Comparison of ENCODE assay signal across 26 cellular contexts in genomic region chr6:16223362-16223761, GRCh38. TPM values are rescaled to one million over a fixed set of nuclear protein-coding genes. Genes with fewer than 3 reads are reported as not detected.
DNase-seq lines count a peak whose midpoint lies in the region; ATAC-seq and TF ChIP-seq lines count a peak whose summit lies in the region.
"Had no signal": no experiment of that assay in that cellular context is flagged by ENCODE, and none has a peak within 500 bp of the region (broad histone marks: within the 10 kb centered on the region; RNA-seq: fewer than 3 reads in every experiment).

No MANE protein-coding gene starts in this region.

- H3K27ac Mint-ChIP-seq in chondrocyte (ENCODE audit: unreplicated experiment) (peak overlapping the region; percentile 91), endodermal cell (no peak overlapping the region), glutamatergic neuron (ENCODE audit: unreplicated experiment) (no peak overlapping the region)
- H3K27ac Mint-ChIP-seq: CD14-positive monocyte; CD4-positive, alpha-beta memory T cell; CD4-positive, CD25-positive, alpha-beta regulatory T cell; CD8-positive, alpha-beta memory T cell had no signal

- H3K4me3 ChIP-seq in endodermal cell (ENCODE audit: low read length): no peak overlapping the region
- H3K4me3 ChIP-seq: BLaER1, GM12878 had no signal

- H3K9me3 ChIP-seq in endodermal cell (ENCODE audit: control insufficient read depth, low read length): peaks cover 4% of the 10 kb centered on the region
- H3K9me3 ChIP-seq: BE2C had no signal

- H3K4me3 Mint-ChIP-seq in chondrocyte (ENCODE audit: unreplicated experiment) (no peak overlapping the region), endodermal cell (no peak overlapping the region), glutamatergic neuron (ENCODE audit: unreplicated experiment) (no peak overlapping the region)
- H3K4me3 Mint-ChIP-seq: CD4-positive, CD25-positive, alpha-beta regulatory T cell had no signal

- H3K9me3 Mint-ChIP-seq in chondrocyte (ENCODE audit: low read depth) (no peaks in the 10 kb centered on the region), endodermal cell (peaks cover 13% of the 10 kb centered on the region), glutamatergic neuron (ENCODE audit: unreplicated experiment) (peaks cover 11% of the 10 kb centered on the region)
- H3K9me3 Mint-ChIP-seq: CD4-positive, alpha-beta memory T cell had no signal

- no peak for ATAC-seq in GM18867 (IDR thresholded peaks at IDR 0.05; ENCODE audit: unreplicated experiment)

- intact Hi-C loops in posterior vena cava (cut with DNase I): no loop called here

- H3K9ac ChIP-seq in endodermal cell (ENCODE audit: extremely low read depth, low read length, poor library complexity, severe bottlenecking): no peak overlapping the region
- H3K9ac ChIP-seq: BLaER1 had no signal

- TF ChIP-seq CTCF in chondrocyte (IDR thresholded peaks at IDR 0.05) (no peak), endodermal cell (conservative IDR thresholded peaks at IDR 0.05) (no peak), glutamatergic neuron (IDR thresholded peaks at IDR 0.05; ENCODE audit: partially characterized antibody, unreplicated experiment) (no peak)

- 92 to 93% methylated on average over 6 to 7 of the region's 7 CpGs for WGBS in endodermal cell (ENCODE audit: insufficient coverage in 1 of 2, insufficient read length in 1 of 2), 2 experiments

- no peak overlapping the region for H3K27ac ChIP-seq in endodermal cell (ENCODE audit: low read depth, low read length)
- H3K27ac ChIP-seq: BLaER1 had no signal

- DNase-seq in chondrocyte (ENCODE audit: low spot score) (no peak), endodermal cell (peak; percentile 37), posterior vena cava (ENCODE audit: low spot score) (peak; percentile 20), glutamatergic neuron (no peak), SW 1271 (lab: John Stamatoyannopoulos, UW) (no peak)
- no peak for DNase-seq in activated CD4-positive, alpha-beta T cell treated with anti-CD3 and anti-CD28 coated beads for 4 hours
- DNase-seq: 8988T; ACHN; BE2C; C1 segment of cervical spinal cord; CD4-positive, alpha-beta memory T cell; CD4-positive, CD25-positive, alpha-beta regulatory T cell; CD8-positive, alpha-beta memory T cell; COR-L47; DMS 273 treated with DMSO at 0.1 percent for 48 hours; DMS153; DMS53; DMS79; DND-41; EL; GDM1 had no signal

- H3K36me3 ChIP-seq in endodermal cell (ENCODE audit: control insufficient read depth, insufficient read depth, low read length): no peaks in the 10 kb centered on the region
- H3K36me3 ChIP-seq: BE2C, BLaER1 had no signal

- H3K4me1 ChIP-seq in endodermal cell (ENCODE audit: control insufficient read depth, insufficient read depth, low read length): no peaks in the 10 kb centered on the region
- H3K4me1 ChIP-seq: BE2C, BLaER1 had no signal

- H3K27me3 Mint-ChIP-seq in chondrocyte (ENCODE audit: low read depth) (no peaks in the 10 kb centered on the region), endodermal cell (ENCODE audit: insufficient read depth) (peaks cover 14% of the 10 kb centered on the region), glutamatergic neuron (ENCODE audit: unreplicated experiment) (no peaks in the 10 kb centered on the region)

- no peaks in the 10 kb centered on the region for H3K36me3 Mint-ChIP-seq in chondrocyte (ENCODE audit: low read depth)
- H3K36me3 Mint-ChIP-seq in endodermal cell (ENCODE audit: low read depth): peaks cover 5% of the 10 kb centered on the region
- peaks cover 5% of the 10 kb centered on the region for H3K36me3 Mint-ChIP-seq in glutamatergic neuron (ENCODE audit: unreplicated experiment)
- H3K36me3 Mint-ChIP-seq: CD14-positive monocyte; CD4-positive, alpha-beta memory T cell; CD4-positive, CD25-positive, alpha-beta regulatory T cell; CD8-positive, alpha-beta memory T cell had no signal

- no peaks in the 10 kb centered on the region for H3K27me3 ChIP-seq in endodermal cell (ENCODE audit: control insufficient read depth, insufficient read depth, low read length, poor library complexity, severe bottlenecking)
- H3K27me3 ChIP-seq: BE2C, BLaER1 had no signal

- H3K4me1 Mint-ChIP-seq in chondrocyte (ENCODE audit: low read depth) (peaks cover 31% of the 10 kb centered on the region), endodermal cell (peaks cover 11% of the 10 kb centered on the region), glutamatergic neuron (ENCODE audit: low read depth, unreplicated experiment) (peaks cover 7% of the 10 kb centered on the region)
- H3K4me1 Mint-ChIP-seq: CD4-positive, alpha-beta memory T cell; CD4-positive, CD25-positive, alpha-beta regulatory T cell; CD8-positive, alpha-beta memory T cell had no signal

RNA-seq across cellular contexts. Expression of gene GMPR, which starts 15.0 kb away (rescaled TPM):
- total RNA-seq in chondrocyte: 9.7 to 14.4 TPM (median 11.5 TPM) in 3 replicates
- total RNA-seq in endodermal cell: 10 to 100 TPM in 1 of 2 donors, 1 to 10 TPM in 1; 4.9 to 20.7 TPM
- polyA plus RNA-seq in endodermal cell (2013, experiment 1 of 2): 6.1 TPM
- 6.0 TPM for polyA plus RNA-seq in endodermal cell (2013, experiment 2 of 2)
- 10 to 100 TPM; 14.0 to 14.7 TPM for total RNA-seq in posterior vena cava
- total RNA-seq in glutamatergic neuron (ENCODE audit: unreplicated experiment): 5.0 TPM
- total RNA-seq: CD4-positive, alpha-beta memory T cell; G401 had no signal

Comparison
In these comparisons a context has a peak if more than half of its experiments do, and no peak if none do; other contexts are left out.
1. DNase-seq: peak in endodermal cell (single experiment) and posterior vena cava (single experiment); none in chondrocyte (single experiment), glutamatergic neuron (single experiment), SW 1271 (0 of 2) and activated CD4-positive, alpha-beta T cell treated with anti-CD3 and anti-CD28 coated beads for 4 hours (0 of 2).